9 cellular contexts compared by ENCODE assay signal in genomic region chr6:166008441-166009369, GRCh38.
DNase-seq lines count a peak whose midpoint lies in the region; ATAC-seq and TF ChIP-seq lines count a peak whose summit lies in the region.
"Had no signal": no experiment of that assay in that cellular context is flagged by ENCODE, and none has a peak within 500 bp of the region (broad histone marks: within the 10 kb centered on the region; RNA-seq: fewer than 3 reads in every experiment).

No MANE protein-coding gene starts in this region.

- in situ Hi-C loops in ACHN (cut with HindIII; ENCODE audit: low pct_ligation_motif_present, low pct_unique_long_range_greater_than_20kb, low sequenced_read_pairs): no loop called here

- DNase-seq in HEK293T (ENCODE audit: extremely low spot score) (peak; percentile 50), anterior cingulate cortex (lab: John Stamatoyannopoulos, UW) (peak in 37 of 58 donors; percentile 13 to 81 (median 58)), skeletal muscle cell (ENCODE audit: low read depth) (peak; percentile 71), NCI-H187 treated with DMSO at 0.1 percent for 48 hours (lab: John Stamatoyannopoulos, UW) (no peak), ACHN (no peak)
- DNase-seq in stimulated activated CD4-positive, alpha-beta T cell treated with anti-CD3 and anti-CD28 coated beads, Interleukin-4, amount 100 ng/mL, for 24 hours: no peak

- H3K4me3 ChIP-seq in iPS-11a (ENCODE audit: low read depth, low read length) (peak overlapping the region; percentile 55), skeletal muscle cell (ENCODE audit: low read depth, low read length) (peak overlapping the region; percentile 48)

- ATAC-seq in HG03571 (IDR thresholded peaks at IDR 0.05; ENCODE audit: unreplicated experiment): no peak
- ATAC-seq: left colon had no signal

- CTCF ChIA-PET in HEK293T (lab: Yijun Ruan, JAX): interaction anchor here (0.6 kb wide), 2 partner anchors 114 to 115 kb away, joined by 3 to 4 read pairs; no protein-coding TSS in a partner anchor

- POLR2A ChIA-PET in HEK293T (lab: Yijun Ruan, JAX): interaction anchor here (0.6 kb wide), 1 partner anchor 21 kb away, joined by 3 read pairs; no protein-coding TSS in a partner anchor

TF ChIP-seq in HEK293T, 16 proteins besides CTCF, POLR2A, EP300 and RAD21:
- TF ChIP-seq L3MBTL2 (conservative IDR thresholded peaks at IDR 0.05) (peak; percentile 89), CTBP1 (IDR thresholded peaks at IDR 0.05; ENCODE audit: borderline replicate concordance) (no peak), SUZ12 (IDR thresholded peaks at IDR 0.05) (no peak), FOXA1 (IDR thresholded peaks at IDR 0.05) (no peak), HDGF (IDR thresholded peaks at IDR 0.05; ENCODE audit: borderline replicate concordance) (no peak), BHLHE40 (IDR thresholded peaks at IDR 0.05; ENCODE audit: borderline replicate concordance) (no peak), ARNT (IDR thresholded peaks at IDR 0.05) (no peak), SP1 (IDR thresholded peaks at IDR 0.05) (no peak), FOXM1 (IDR thresholded peaks at IDR 0.05; ENCODE audit: borderline replicate concordance) (no peak)

Comparison
In these comparisons a context has a peak if more than half of its experiments do, and no peak if none do; other contexts are left out.
1. DNase-seq: peak in HEK293T (single experiment), anterior cingulate cortex (37 of 58) and skeletal muscle cell (single experiment); none in NCI-H187 treated with DMSO at 0.1 percent for 48 hours (single experiment), ACHN (single experiment) and stimulated activated CD4-positive, alpha-beta T cell treated with anti-CD3 and anti-CD28 coated beads, Interleukin-4, amount 100 ng/mL, for 24 hours (single experiment).